Comparison of ENCODE assay signal across 2 cellular contexts in the genomic region with DNA sequence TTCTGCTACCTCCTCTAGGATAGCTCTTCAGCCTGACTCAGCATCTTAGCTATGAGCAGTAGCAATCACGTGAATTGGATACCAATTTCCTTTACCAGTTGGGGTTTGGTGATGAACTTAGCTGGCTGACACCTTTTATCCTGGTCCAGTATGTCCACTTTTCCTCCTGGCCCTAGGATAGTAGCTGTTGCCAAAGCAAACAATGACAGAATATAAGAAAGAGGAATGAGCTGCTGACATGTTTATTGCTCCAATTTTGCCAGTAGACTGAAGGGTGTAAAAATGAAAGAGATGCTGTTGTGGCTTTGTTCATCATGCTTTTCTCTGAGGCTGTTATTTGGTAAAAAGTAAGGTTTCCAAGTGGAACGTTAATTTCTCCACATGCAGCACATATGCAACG.
A peak's percentile ranks its signal among the peaks of the same experiment; 100 is the strongest.
TF ChIP-seq lines count a peak whose summit lies in the region.

No MANE protein-coding gene starts in this region.

TF ChIP-seq in HepG2, 621 proteins besides CTCF, POLR2A, EP300 and RAD21 (continued from another document):
- no peak for TF ChIP-seq ARNT (IDR thresholded peaks at IDR 0.05)
TF ChIP-seq in HepG2: peak in this region for 1.

TF ChIP-seq in K562, 482 proteins besides CTCF, POLR2A, EP300 and RAD21:
- TF ChIP-seq, protein P1, sequence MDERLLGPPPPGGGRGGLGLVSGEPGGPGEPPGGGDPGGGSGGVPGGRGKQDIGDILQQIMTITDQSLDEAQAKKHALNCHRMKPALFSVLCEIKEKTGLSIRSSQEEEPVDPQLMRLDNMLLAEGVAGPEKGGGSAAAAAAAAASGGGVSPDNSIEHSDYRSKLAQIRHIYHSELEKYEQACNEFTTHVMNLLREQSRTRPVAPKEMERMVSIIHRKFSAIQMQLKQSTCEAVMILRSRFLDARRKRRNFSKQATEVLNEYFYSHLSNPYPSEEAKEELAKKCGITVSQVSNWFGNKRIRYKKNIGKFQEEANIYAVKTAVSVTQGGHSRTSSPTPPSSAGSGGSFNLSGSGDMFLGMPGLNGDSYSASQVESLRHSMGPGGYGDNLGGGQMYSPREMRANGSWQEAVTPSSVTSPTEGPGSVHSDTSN (CRISPR knock-in tag; IDR thresholded peaks at IDR 0.05; ENCODE audit: low read depth): no peak
- TF ChIP-seq, protein P1 (tag; conservative IDR thresholded peaks at IDR 0.05; ENCODE audit: low read depth): peak; percentile 68
- TF ChIP-seq, protein P2, sequence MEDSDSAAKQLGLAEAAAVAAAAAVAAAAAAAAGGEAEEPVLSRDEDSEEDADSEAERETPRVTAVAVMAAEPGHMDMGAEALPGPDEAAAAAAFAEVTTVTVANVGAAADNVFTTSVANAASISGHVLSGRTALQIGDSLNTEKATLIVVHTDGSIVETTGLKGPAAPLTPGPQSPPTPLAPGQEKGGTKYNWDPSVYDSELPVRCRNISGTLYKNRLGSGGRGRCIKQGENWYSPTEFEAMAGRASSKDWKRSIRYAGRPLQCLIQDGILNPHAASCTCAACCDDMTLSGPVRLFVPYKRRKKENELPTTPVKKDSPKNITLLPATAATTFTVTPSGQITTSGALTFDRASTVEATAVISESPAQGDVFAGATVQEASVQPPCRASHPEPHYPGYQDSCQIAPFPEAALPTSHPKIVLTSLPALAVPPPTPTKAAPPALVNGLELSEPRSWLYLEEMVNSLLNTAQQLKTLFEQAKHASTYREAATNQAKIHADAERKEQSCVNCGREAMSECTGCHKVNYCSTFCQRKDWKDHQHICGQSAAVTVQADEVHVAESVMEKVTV (CRISPR knock-in tag; IDR thresholded peaks at IDR 0.05): no peak
